8 cellular contexts compared by ENCODE assay signal in genomic region chr1:162023181-162023546, GRCh38. TPM values are rescaled to one million over a fixed set of nuclear protein-coding genes. Genes with fewer than 3 reads are reported as not detected.
A peak's percentile ranks its signal among the peaks of the same experiment; 100 is the strongest.
DNase-seq lines count a peak whose midpoint lies in the region; ATAC-seq, FAIRE-seq and TF ChIP-seq lines count a peak whose summit lies in the region.

No MANE protein-coding gene starts in this region.

- peaks cover 24% of the 10 kb centered on the region for H3K4me1 ChIP-seq in A673 (ENCODE audit: insufficient read depth, low read length, poor library complexity, severe bottlenecking)

- FAIRE-seq in urothelium cell line (lab: Jason Lieb, UNC), result no peak

- H3K4me3 Mint-ChIP-seq in IgD-negative memory B cell, result peak overlapping the region; percentile 77 to 95 (median 86)
- peak overlapping the region; percentile 83 to 98 (median 92) for H3K4me3 Mint-ChIP-seq in naive thymus-derived CD8-positive, alpha-beta T cell

- DNase-seq in A673 (ENCODE audit: low spot score), result no peak
- no peak for DNase-seq in dorsolateral prefrontal cortex
- no peak for DNase-seq in naive thymus-derived CD8-positive, alpha-beta T cell
- DNase-seq in NCI-H345 (lab: John Stamatoyannopoulos, UW), result no peak
- no peak for DNase-seq in NCI-H748 (lab: John Stamatoyannopoulos, UW; ENCODE audit: unreplicated experiment)
- DNase-seq in urothelium cell line (ENCODE audit: low spot score), result no peak

- H3K27me3 Mint-ChIP-seq in IgD-negative memory B cell, result peaks cover 37% of the 10 kb centered on the region
- peaks cover 18 to 42% (median 24%) of the 10 kb centered on the region in 5 donors for H3K27me3 Mint-ChIP-seq in naive thymus-derived CD8-positive, alpha-beta T cell

- no peak for ATAC-seq in naive thymus-derived CD8-positive, alpha-beta T cell
- ATAC-seq in HG02798 (IDR thresholded peaks at IDR 0.05; ENCODE audit: poor library complexity, unreplicated experiment), result no peak

- H3K27me3 ChIP-seq in A673 (replicated peaks; ENCODE audit: insufficient read depth, low read depth, low read length, poor library complexity) (peaks cover 5% of the 10 kb centered on the region), dorsolateral prefrontal cortex (peaks cover 0 to 29% (median 0%) of the 10 kb centered on the region in 45 donors)

- intact Hi-C loops in A673 (cut with micrococcal nuclease; ENCODE audit: unreplicated experiment), result loop anchor here (5.0 kb wide), 1 partner anchor 231 kb away; no protein-coding TSS in a partner anchor
- intact Hi-C loops in dorsolateral prefrontal cortex (cut with DNase I), result no loop called here

- TF ChIP-seq CTCF in A673 (conservative IDR thresholded peaks at IDR 0.05; ENCODE audit: low read depth, low read length), result no peak
- no peak for TF ChIP-seq CTCF in dorsolateral prefrontal cortex (IDR thresholded peaks at IDR 0.05 in 54 of 56, conservative IDR thresholded peaks at IDR 0.05 in 2 of 56; ENCODE audit: low read depth in 1 of 56, partially characterized antibody in 56 of 56)

- H3K36me3 Mint-ChIP-seq in IgD-negative memory B cell, result peaks cover 2% of the 10 kb centered on the region
- H3K36me3 Mint-ChIP-seq in naive thymus-derived CD8-positive, alpha-beta T cell, result peaks cover 0 to 2% (median 0%) of the 10 kb centered on the region in 3 donors

- no peaks in the 10 kb centered on the region for H3K9me3 ChIP-seq in A673 (ENCODE audit: low read depth, low read length, poor library complexity, severe bottlenecking)

- CTCF ChIA-PET in A673 (lab: Charles Lee), result interaction anchor here (0.5 to 1.8 kb wide), 5 partner anchors 12 to 488 kb away, joined by 3 to 13 read pairs (median 4); no protein-coding TSS in a partner anchor

- H3K4me3 ChIP-seq in A673 (ENCODE audit: low read depth, low read length, poor library complexity, severe bottlenecking) (peak overlapping the region; percentile 74), dorsolateral prefrontal cortex (peak overlapping the region; percentile 39 to 84 (median 70))

- H3K9me3 Mint-ChIP-seq in IgD-negative memory B cell, result peaks cover 0 to 3% (median 0%) of the 10 kb centered on the region in 3 donors
- no peaks in the 10 kb centered on the region for H3K9me3 Mint-ChIP-seq in naive thymus-derived CD8-positive, alpha-beta T cell

- no peak overlapping the region for H3K27ac ChIP-seq in A673 (ENCODE audit: low read depth, low read length, poor library complexity, severe bottlenecking)
- peak overlapping the region in 16 of 59 donors; percentile 7 to 81 (median 44) for H3K27ac ChIP-seq in dorsolateral prefrontal cortex

- no peaks in the 10 kb centered on the region for H3K36me3 ChIP-seq in A673 (ENCODE audit: insufficient read depth, low read length, poor library complexity, severe bottlenecking)

- POLR2A ChIA-PET in A673 (lab: Charles Lee; ENCODE audit: low non-redundant PET), result no interaction called here
- POLR2A ChIA-PET in naive thymus-derived CD8-positive, alpha-beta T cell (lab: Charles Lee), result interaction anchor here (1.1 to 1.6 kb wide), 2 partner anchors 37 to 485 kb away, joined by 3 to 4 read pairs; no protein-coding TSS in a partner anchor

- BruUV-seq in A673 (replicated peaks; lab: Mats Ljungman, UMichigan), result no TSS peak

- peaks cover 4 to 7% (median 6%) of the 10 kb centered on the region in 3 donors for H3K4me1 Mint-ChIP-seq in IgD-negative memory B cell
- H3K4me1 Mint-ChIP-seq in naive thymus-derived CD8-positive, alpha-beta T cell, result peaks cover 9 to 14% (median 10%) of the 10 kb centered on the region in 4 donors

- peak overlapping the region in 1 of 3 donors; percentile 53 for H3K27ac Mint-ChIP-seq in IgD-negative memory B cell
- H3K27ac Mint-ChIP-seq in naive thymus-derived CD8-positive, alpha-beta T cell, result peak overlapping the region in 3 of 10 donors; percentile 7 to 79 (median 13)

RNA-seq across cellular contexts. Expression of gene OLFML2B, which starts 0.5 kb away (rescaled TPM):
- 3.4 and 3.7 TPM in 2 replicates for total RNA-seq in A673 (2021)
- not detected for polyA plus RNA-seq in IgD-negative memory B cell
- total RNA-seq in dorsolateral prefrontal cortex, result 10 to 100 TPM in 7 of 120 experiments, 1 to 10 TPM in 113; 1.4 to 18.5 (median 5.7) TPM
- total RNA-seq in naive thymus-derived CD8-positive, alpha-beta T cell, result under 1 TPM in 1 of 2 experiments, not detected in 1; 0.63 TPM
- polyA plus RNA-seq in naive thymus-derived CD8-positive, alpha-beta T cell, result under 1 TPM in 1 of 3 donors, not detected in 2; 0.10 TPM

RNA-seq across cellular contexts. Expression of gene NOS1AP, which starts 46.3 kb away (rescaled TPM):
- total RNA-seq in A673 (2021) (24.7 and 28.0 TPM in 2 replicates), dorsolateral prefrontal cortex (10 to 100 TPM; 23.1 to 93.8 (median 58.4) TPM)
- not detected for polyA plus RNA-seq in IgD-negative memory B cell
- total RNA-seq in naive thymus-derived CD8-positive, alpha-beta T cell, result not detected
- polyA plus RNA-seq in naive thymus-derived CD8-positive, alpha-beta T cell, result not detected

Comparison
In these comparisons a context has a peak if more than half of its experiments do, and no peak if none do; other contexts are left out.
1. RNA of gene NOS1AP, which starts 46.3 kb away (total RNA-seq): 23.1 to 93.8 TPM in dorsolateral prefrontal cortex and 24.7 to 28.0 TPM in A673; not detected in naive thymus-derived CD8-positive, alpha-beta T cell; every median in the first group is over 10 times any median in the second.